In genomic region chr4:187606581-187606980, GRCh38 we compare ENCODE assay signal across 9 cellular contexts.
DNase-seq lines count a peak whose midpoint lies in the region; ATAC-seq and TF ChIP-seq lines count a peak whose summit lies in the region.
"Had no signal": no experiment of that assay in that cellular context is flagged by ENCODE, and none has a peak within 500 bp of the region (broad histone marks: within the 10 kb centered on the region; RNA-seq: fewer than 3 reads in every experiment).

No MANE protein-coding gene starts in this region.

- H3K27ac ChIP-seq in WERI-Rb-1, result no peak overlapping the region
- no peak overlapping the region for H3K27ac ChIP-seq in thoracic aorta

- peaks cover 4 to 18% of the 10 kb centered on the region in 2 donors for H3K4me1 ChIP-seq in thoracic aorta (ENCODE audit: control insufficient read depth in 1 of 2, low read depth in 2 of 2)

- H3K27me3 ChIP-seq in WERI-Rb-1 (ENCODE audit: insufficient read depth, low read depth, severe bottlenecking) (peaks cover 66% of the 10 kb centered on the region), thoracic aorta (replicated peaks; ENCODE audit: insufficient read depth) (no peaks in the 10 kb centered on the region)

- ATAC-seq in GM18502 (IDR thresholded peaks at IDR 0.05; ENCODE audit: poor library complexity, unreplicated experiment), result peak; percentile 47
- ATAC-seq in thoracic aorta (ENCODE audit: insufficient number of reproducible peaks, low FRiP score, low read depth), result no peak
- no peak for ATAC-seq in GM18861 (IDR thresholded peaks at IDR 0.05; ENCODE audit: unreplicated experiment)

- TF ChIP-seq CTCF in LNCAP (IDR thresholded peaks at IDR 0.05) (peak; percentile 88), WERI-Rb-1 (IDR thresholded peaks at IDR 0.05; ENCODE audit: low read depth, low read length) (peak; percentile 84), thoracic aorta (IDR thresholded peaks at IDR 0.05) (peak; percentile 77)

- DNase-seq in COLO829 (ENCODE audit: low spot score), result peak; percentile 88
- peak; percentile 37 for DNase-seq in WERI-Rb-1
- DNase-seq in hippocampal formation (lab: John Stamatoyannopoulos, UW), result peak; percentile 3 to 50
- DNase-seq in thoracic aorta (ENCODE audit: low spot score), result no peak
- no peak for DNase-seq in GF-D8 (lab: John Stamatoyannopoulos, UW)
- DNase-seq: right cardiac atrium had no signal

- H3K9me3 ChIP-seq in WERI-Rb-1 (ENCODE audit: severe bottlenecking) (peaks cover 3% of the 10 kb centered on the region), thoracic aorta (no peaks in the 10 kb centered on the region)

- H3K36me3 ChIP-seq in WERI-Rb-1, result no peaks in the 10 kb centered on the region
- H3K36me3 ChIP-seq in thoracic aorta, result no peaks in the 10 kb centered on the region

- H3K4me3 ChIP-seq in WERI-Rb-1 (ENCODE audit: low read depth, low read length) (no peak overlapping the region), thoracic aorta (no peak overlapping the region)

Comparison
In these comparisons a context has a peak if more than half of its experiments do, and no peak if none do; other contexts are left out.
1. DNase-seq: peak in COLO829 (single experiment), WERI-Rb-1 (single experiment) and hippocampal formation (2 of 2); none in thoracic aorta (single experiment) and GF-D8 (single experiment).
2. Peak in every context shown above with its lines, with median percentiles within 50 percentile points of each other: CTCF ChIP-seq.